5 cellular contexts compared by ENCODE assay signal in the genomic region with DNA sequence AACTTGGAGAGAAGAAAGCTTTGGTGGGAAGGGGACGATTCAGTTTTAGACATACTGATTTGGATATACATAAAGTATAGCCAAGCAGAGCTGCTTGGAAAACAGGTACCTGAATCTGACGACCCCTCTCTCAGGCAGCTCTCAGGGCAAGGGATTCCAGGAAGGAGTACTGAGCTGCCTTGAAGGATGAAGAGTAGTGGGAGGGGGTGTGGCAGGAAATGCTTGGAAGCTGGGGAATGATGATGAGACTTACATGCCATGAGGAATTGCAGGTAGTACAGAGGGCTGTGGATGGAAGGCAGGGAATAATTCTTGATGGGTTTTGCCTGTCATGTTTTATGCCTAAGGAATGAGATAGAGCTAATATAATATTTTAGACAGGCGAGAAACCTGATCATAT.
"Had no signal": no experiment of that assay in that cellular context is flagged by ENCODE, and none has a peak within 500 bp of the region (broad histone marks: within the 10 kb centered on the region; RNA-seq: fewer than 3 reads in every experiment).

No MANE protein-coding gene starts in this region.

- DNase-seq: GOT3, H7, HFFc6, IMR-90 had no signal

- H3K4me3 ChIP-seq: HAP-1 had no signal

- H3K4me1 ChIP-seq: HAP-1 had no signal

- H3K9me3 ChIP-seq: HAP-1 had no signal

- H3K36me3 ChIP-seq: HAP-1 had no signal
